11 cellular contexts compared by ENCODE assay signal in genomic region chr11:10317281-10317755, GRCh38. TPM values are rescaled to one million over a fixed set of nuclear protein-coding genes. Genes with fewer than 3 reads are reported as not detected.
DNase-seq lines count a peak whose midpoint lies in the region; ATAC-seq and TF ChIP-seq lines count a peak whose summit lies in the region.
"Had no signal": no experiment of that assay in that cellular context is flagged by ENCODE, and none has a peak within 500 bp of the region (broad histone marks: within the 10 kb centered on the region; RNA-seq: fewer than 3 reads in every experiment).

No MANE protein-coding gene starts in this region.

- TF ChIP-seq CTCF in activated CD8-positive, alpha-beta T cell treated with anti-CD3 and anti-CD28 coated beads for 36 hours (IDR thresholded peaks at IDR 0.05) = no peak

- POLR2A ChIA-PET in activated CD8-positive, alpha-beta T cell treated with anti-CD3 and anti-CD28 coated beads for 36 hours (lab: Charles Lee) = interaction anchor here (0.8 kb wide), 1 partner anchor 15 kb away, joined by 3 read pairs; no protein-coding TSS in a partner anchor
- POLR2A ChIA-PET in activated CD8-positive, alpha-beta T cell treated with anti-CD3 and anti-CD28 coated beads, Interleukin-2, amount 10 ng/mL, durations not matched to agents 7 days and 5 days (lab: Charles Lee) = interaction anchor here (1.0 kb wide), 1 partner anchor 13 kb away, joined by 3 read pairs; the partner anchor contains the start of gene ADM

- intact Hi-C loops in activated CD8-positive, alpha-beta T cell treated with anti-CD3 and anti-CD28 coated beads for 36 hours (cut with micrococcal nuclease) = no loop called here

- peak overlapping the region in 2 of 5 donors; percentile 7 to 30 for H3K9ac ChIP-seq in subcutaneous abdominal adipose tissue (ENCODE audit: low read length in 5 of 5)

- H3K36me3 ChIP-seq in subcutaneous abdominal adipose tissue (ENCODE audit: control insufficient read depth in 5 of 5, insufficient read depth in 5 of 5, low read length in 5 of 5) = no peaks in the 10 kb centered on the region

- no peaks in the 10 kb centered on the region for H3K27me3 ChIP-seq in subcutaneous abdominal adipose tissue (ENCODE audit: control insufficient read depth in 5 of 5, insufficient read depth in 4 of 5, low read length in 5 of 5)

- H3K4me1 ChIP-seq in subcutaneous abdominal adipose tissue (ENCODE audit: control insufficient read depth in 5 of 5, insufficient read depth in 5 of 5, low read length in 5 of 5) = peaks cover 4 to 40% (median 38%) of the 10 kb centered on the region in 5 donors

- CTCF ChIA-PET in activated CD8-positive, alpha-beta T cell treated with anti-CD3 and anti-CD28 coated beads for 36 hours (lab: Charles Lee) = interaction anchor here (0.8 to 1.8 kb wide), 4 partner anchors 9 to 568 kb away, joined by 3 to 10 read pairs (median 4); no protein-coding TSS in a partner anchor
- CTCF ChIA-PET in activated CD8-positive, alpha-beta T cell treated with anti-CD3 and anti-CD28 coated beads, Interleukin-2, amount 10 ng/mL, durations not matched to agents 7 days and 5 days (lab: Charles Lee) = interaction anchor here (1.0 to 3.3 kb wide), 3 partner anchors 9 to 13 kb away, joined by 3 to 17 read pairs (median 3); no protein-coding TSS in a partner anchor

- no peak for DNase-seq in activated CD8-positive, alpha-beta T cell treated with anti-CD3 and anti-CD28 coated beads for 36 hours
- DNase-seq in activated CD8-positive, alpha-beta T cell treated with anti-CD3 and anti-CD28 coated beads, Interleukin-2, amount 10 ng/mL, durations not matched to agents 7 days and 5 days = no peak
- no peak for DNase-seq in central memory CD8-positive, alpha-beta T cell (ENCODE audit: low spot score in 2 of 2)
- DNase-seq in DMS114 treated with DMSO at 0.1 percent for 48 hours (lab: John Stamatoyannopoulos, UW; ENCODE audit: unreplicated experiment) = no peak
- DNase-seq in activated effector memory CD4-positive, alpha-beta T cell treated with Interleukin-2 at 50 U/mL for 16 hours = no peak
- DNase-seq: ACHN, activated T-cell treated with anti-CD3 and anti-CD28 coated beads for 4 hours had no signal

- H3K4me3 Mint-ChIP-seq in activated CD8-positive, alpha-beta T cell treated with anti-CD3 and anti-CD28 coated beads for 36 hours = no peak overlapping the region
- no peak overlapping the region for H3K4me3 Mint-ChIP-seq in activated CD8-positive, alpha-beta T cell treated with anti-CD3 and anti-CD28 coated beads, Interleukin-2, amount 10 ng/mL, durations not matched to agents 7 days and 5 days
- no peak overlapping the region for H3K4me3 Mint-ChIP-seq in central memory CD8-positive, alpha-beta T cell

- no peaks in the 10 kb centered on the region for H3K36me3 Mint-ChIP-seq in activated CD8-positive, alpha-beta T cell treated with anti-CD3 and anti-CD28 coated beads for 36 hours (ENCODE audit: low read depth)
- no peaks in the 10 kb centered on the region for H3K36me3 Mint-ChIP-seq in activated CD8-positive, alpha-beta T cell treated with anti-CD3 and anti-CD28 coated beads, Interleukin-2, amount 10 ng/mL, durations not matched to agents 7 days and 5 days (ENCODE audit: low read depth)
- H3K36me3 Mint-ChIP-seq in central memory CD8-positive, alpha-beta T cell (ENCODE audit: insufficient read depth) = no peaks in the 10 kb centered on the region
- H3K36me3 Mint-ChIP-seq: IgD-negative memory B cell had no signal

- H3K27ac ChIP-seq in subcutaneous abdominal adipose tissue (ENCODE audit: low read depth, low read length) = peak overlapping the region; percentile 94

- peak overlapping the region in 1 of 5 donors; percentile 37 for H3K4me3 ChIP-seq in subcutaneous abdominal adipose tissue (ENCODE audit: low read depth in 1 of 5, low read length in 5 of 5)

- no peaks in the 10 kb centered on the region for H3K9me3 Mint-ChIP-seq in activated CD8-positive, alpha-beta T cell treated with anti-CD3 and anti-CD28 coated beads for 36 hours
- H3K9me3 Mint-ChIP-seq in activated CD8-positive, alpha-beta T cell treated with anti-CD3 and anti-CD28 coated beads, Interleukin-2, amount 10 ng/mL, durations not matched to agents 7 days and 5 days (ENCODE audit: insufficient read depth) = no peaks in the 10 kb centered on the region
- no peaks in the 10 kb centered on the region for H3K9me3 Mint-ChIP-seq in central memory CD8-positive, alpha-beta T cell
- H3K9me3 Mint-ChIP-seq: IgD-negative memory B cell had no signal

- no peaks in the 10 kb centered on the region for H3K9me3 ChIP-seq in subcutaneous abdominal adipose tissue (ENCODE audit: control insufficient read depth in 5 of 5, low read length in 5 of 5)

- peak overlapping the region; percentile 46 for H3K27ac Mint-ChIP-seq in activated CD8-positive, alpha-beta T cell treated with anti-CD3 and anti-CD28 coated beads for 36 hours
- no peak overlapping the region for H3K27ac Mint-ChIP-seq in activated CD8-positive, alpha-beta T cell treated with anti-CD3 and anti-CD28 coated beads, Interleukin-2, amount 10 ng/mL, durations not matched to agents 7 days and 5 days
- H3K27ac Mint-ChIP-seq in central memory CD8-positive, alpha-beta T cell (ENCODE audit: low read depth) = peak overlapping the region; percentile 27
- H3K27ac Mint-ChIP-seq: IgD-negative memory B cell had no signal

- peaks cover 25% of the 10 kb centered on the region for H3K4me1 Mint-ChIP-seq in activated CD8-positive, alpha-beta T cell treated with anti-CD3 and anti-CD28 coated beads for 36 hours (ENCODE audit: low read depth)
- peaks cover 5% of the 10 kb centered on the region for H3K4me1 Mint-ChIP-seq in activated CD8-positive, alpha-beta T cell treated with anti-CD3 and anti-CD28 coated beads, Interleukin-2, amount 10 ng/mL, durations not matched to agents 7 days and 5 days (ENCODE audit: low read depth)
- no peaks in the 10 kb centered on the region for H3K4me1 Mint-ChIP-seq in central memory CD8-positive, alpha-beta T cell

- H3K27me3 Mint-ChIP-seq in activated CD8-positive, alpha-beta T cell treated with anti-CD3 and anti-CD28 coated beads for 36 hours = peaks cover 15% of the 10 kb centered on the region
- H3K27me3 Mint-ChIP-seq in activated CD8-positive, alpha-beta T cell treated with anti-CD3 and anti-CD28 coated beads, Interleukin-2, amount 10 ng/mL, durations not matched to agents 7 days and 5 days (ENCODE audit: low read depth) = peaks cover 1% of the 10 kb centered on the region
- H3K27me3 Mint-ChIP-seq in central memory CD8-positive, alpha-beta T cell = peaks cover 22% of the 10 kb centered on the region
- H3K27me3 Mint-ChIP-seq: IgD-negative memory B cell had no signal

- ATAC-seq in activated CD8-positive, alpha-beta T cell treated with anti-CD3 and anti-CD28 coated beads for 36 hours = no peak
- ATAC-seq in activated CD8-positive, alpha-beta T cell treated with anti-CD3 and anti-CD28 coated beads, Interleukin-2, amount 10 ng/mL, durations not matched to agents 7 days and 5 days = no peak
- ATAC-seq in HG03280 (IDR thresholded peaks at IDR 0.05; ENCODE audit: unreplicated experiment) = peak; percentile 9
- ATAC-seq in central memory CD8-positive, alpha-beta T cell (replicated peaks; ENCODE audit: extremely low read depth, poor library complexity, severe bottlenecking) = no peak
- no peak for ATAC-seq in HG03571 (IDR thresholded peaks at IDR 0.05; ENCODE audit: unreplicated experiment)

RNA-seq across cellular contexts. Expression of gene ADM, which starts 12.4 kb away (rescaled TPM):
- 10 to 100 TPM; 43.1 to 46.9 TPM for total RNA-seq in activated CD8-positive, alpha-beta T cell treated with anti-CD3 and anti-CD28 coated beads for 36 hours
- total RNA-seq in activated CD8-positive, alpha-beta T cell treated with anti-CD3 and anti-CD28 coated beads, Interleukin-2, amount 10 ng/mL, durations not matched to agents 7 days and 5 days = 1 to 10 TPM; 3.6 to 3.9 TPM

RNA-seq across cellular contexts. Expression of gene SBF2, which starts 23.3 kb away (rescaled TPM):
- total RNA-seq in activated CD8-positive, alpha-beta T cell treated with anti-CD3 and anti-CD28 coated beads for 36 hours = 10 to 100 TPM in 1 of 2 experiments, 1 to 10 TPM in 1; 10.0 to 11.0 TPM
- total RNA-seq in activated CD8-positive, alpha-beta T cell treated with anti-CD3 and anti-CD28 coated beads, Interleukin-2, amount 10 ng/mL, durations not matched to agents 7 days and 5 days = 1 to 10 TPM; 5.1 to 5.9 TPM

Comparison
In these comparisons a context has a peak if more than half of its experiments do, and no peak if none do; other contexts are left out.
1. RNA of gene ADM, which starts 12.4 kb away (total RNA-seq): 43.1 to 46.9 TPM in activated CD8-positive, alpha-beta T cell treated with anti-CD3 and anti-CD28 coated beads for 36 hours; 3.6 to 3.9 TPM in activated CD8-positive, alpha-beta T cell treated with anti-CD3 and anti-CD28 coated beads, Interleukin-2, amount 10 ng/mL, durations not matched to agents 7 days and 5 days; every median in the first group is over 4 times any median in the second.